Comparison of ENCODE assay signal across 1 cellular context in genomic region chr7:2833087-2833910, GRCh38.
TF ChIP-seq lines count a peak whose summit lies in the region.

No MANE protein-coding gene starts in this region.

TF ChIP-seq in K562, 482 proteins besides CTCF, POLR2A, EP300 and RAD21 (continued from another document):
- TF ChIP-seq, protein P1, sequence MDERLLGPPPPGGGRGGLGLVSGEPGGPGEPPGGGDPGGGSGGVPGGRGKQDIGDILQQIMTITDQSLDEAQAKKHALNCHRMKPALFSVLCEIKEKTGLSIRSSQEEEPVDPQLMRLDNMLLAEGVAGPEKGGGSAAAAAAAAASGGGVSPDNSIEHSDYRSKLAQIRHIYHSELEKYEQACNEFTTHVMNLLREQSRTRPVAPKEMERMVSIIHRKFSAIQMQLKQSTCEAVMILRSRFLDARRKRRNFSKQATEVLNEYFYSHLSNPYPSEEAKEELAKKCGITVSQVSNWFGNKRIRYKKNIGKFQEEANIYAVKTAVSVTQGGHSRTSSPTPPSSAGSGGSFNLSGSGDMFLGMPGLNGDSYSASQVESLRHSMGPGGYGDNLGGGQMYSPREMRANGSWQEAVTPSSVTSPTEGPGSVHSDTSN (CRISPR knock-in tag; IDR thresholded peaks at IDR 0.05; ENCODE audit: low read depth) = no peak
- TF ChIP-seq, protein P1 (tag; conservative IDR thresholded peaks at IDR 0.05; ENCODE audit: low read depth) = peak; percentile 68
- TF ChIP-seq PHB2 (IDR thresholded peaks at IDR 0.05; ENCODE audit: low read depth) (no peak), CEBPG (CRISPR knock-in tag; IDR thresholded peaks at IDR 0.05) (no peak), CEBPG (tag; conservative IDR thresholded peaks at IDR 0.05 in 1 of 2, IDR thresholded peaks at IDR 0.05 in 1 of 2) (peak; percentile 68 to 85), NR2C2 (CRISPR knock-in tag; IDR thresholded peaks at IDR 0.05) (no peak), NR2C2 (tag; IDR thresholded peaks at IDR 0.05) (peak; percentile 35; the same call in 1 of the 2 replicates), SMARCA4 (IDR thresholded peaks at IDR 0.05) (no peak), CBFA2T3 (IDR thresholded peaks at IDR 0.05) (0 out of 2 replicates have a peak, but pooled peaks have one; percentile 11), SMAD2 (IDR thresholded peaks at IDR 0.05; ENCODE audit: low read depth, low read length) (no peak), ZNF589 (CRISPR knock-in tag; IDR thresholded peaks at IDR 0.05; ENCODE audit: low read depth) (0 out of 2 replicates have a peak, but pooled peaks have one; percentile 37)
